In the genomic region with DNA sequence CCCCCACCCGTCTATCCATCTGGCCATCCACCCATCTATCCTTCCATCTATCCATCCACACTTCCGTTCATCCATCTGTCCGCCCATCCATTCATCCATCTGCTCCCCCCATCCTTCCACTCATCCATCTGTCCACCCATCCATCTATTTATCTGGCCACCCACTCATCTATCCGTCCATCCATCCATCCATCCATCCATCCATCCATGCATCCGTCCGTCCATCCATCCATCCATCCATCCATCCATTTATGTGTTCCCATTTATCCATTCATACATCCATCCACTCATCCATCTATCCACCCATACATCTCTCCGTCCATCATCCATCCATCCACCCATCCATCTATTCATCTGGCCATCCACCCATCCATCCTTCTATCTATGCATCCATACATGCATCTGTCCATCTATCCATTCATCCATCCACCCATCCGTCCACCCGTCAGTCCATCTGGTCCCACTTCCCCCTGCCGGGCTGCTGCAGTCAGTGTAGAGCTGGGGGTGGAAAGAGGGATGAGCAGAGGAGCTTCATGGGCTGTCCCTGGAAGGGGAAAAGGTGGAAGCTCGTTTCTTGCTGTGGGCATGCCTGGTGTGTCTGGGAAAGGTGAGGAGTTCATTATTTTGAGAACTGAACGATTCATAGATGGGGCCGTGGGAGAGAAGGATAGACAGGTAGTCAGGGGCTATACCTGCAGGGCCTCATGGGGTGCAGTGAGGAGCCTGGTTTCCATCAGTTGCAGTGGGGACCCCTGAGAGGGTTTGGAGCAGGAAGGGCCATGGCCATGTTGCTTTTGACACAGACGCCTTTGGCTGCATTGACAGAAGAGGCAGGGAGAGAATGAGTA, we compare ENCODE assay signal across 10 cellular contexts. TPM values are rescaled to one million over a fixed set of nuclear protein-coding genes. Genes with fewer than 3 reads are reported as not detected.
DNase-seq lines count a peak whose midpoint lies in the region; ATAC-seq and TF ChIP-seq lines count a peak whose summit lies in the region.
"Had no signal": no experiment of that assay in that cellular context is flagged by ENCODE, and none has a peak within 500 bp of the region (broad histone marks: within the 10 kb centered on the region; RNA-seq: fewer than 3 reads in every experiment).

No MANE protein-coding gene starts in this region.

- no peaks in the 10 kb centered on the region for H3K9me3 Mint-ChIP-seq in T-cell

- no peaks in the 10 kb centered on the region for H3K27me3 Mint-ChIP-seq in T-cell

- POLR2A ChIA-PET in T-cell (lab: Charles Lee): no interaction called here

- DNase-seq in GM06990 (ENCODE audit: extremely low read depth, insufficient read length) (no peak), T-cell (no peak), fibroblast of the aortic adventitia (ENCODE audit: low read depth) (no peak), retinal pigment epithelial cell (ENCODE audit: low read depth) (no peak)

- H3K27me3 ChIP-seq in GM06990 (replicated peaks; ENCODE audit: control insufficient read depth, insufficient read depth, low read length): no peaks in the 10 kb centered on the region

- H3K4me3 Mint-ChIP-seq in T-cell: peak overlapping the region; percentile 50 to 84 (median 56)

- CTCF ChIA-PET in T-cell (lab: Charles Lee): no interaction called here

- peaks cover 31 to 41% (median 38%) of the 10 kb centered on the region in 3 donors for H3K4me1 Mint-ChIP-seq in T-cell

- no peak for ATAC-seq in T-cell (replicated peaks in 1 of 4)
- ATAC-seq in HG02938 (IDR thresholded peaks at IDR 0.05; ENCODE audit: unreplicated experiment): no peak
- no peak for ATAC-seq in HG02840 (IDR thresholded peaks at IDR 0.05; ENCODE audit: low FRiP score, unreplicated experiment)
- no peak for ATAC-seq in GM21529 (IDR thresholded peaks at IDR 0.05; ENCODE audit: unreplicated experiment)
- no peak for ATAC-seq in HG03432 (IDR thresholded peaks at IDR 0.05; ENCODE audit: unreplicated experiment)

- H3K36me3 ChIP-seq in GM06990 (ENCODE audit: control insufficient read depth, insufficient read depth, low read length): peaks cover 4% of the 10 kb centered on the region

- TF ChIP-seq CTCF in GM06990 (IDR thresholded peaks at IDR 0.05; ENCODE audit: insufficient read depth, low read length, poor library complexity, severe bottlenecking) (no peak), fibroblast of the aortic adventitia (IDR thresholded peaks at IDR 0.05; ENCODE audit: insufficient read depth, low read length) (no peak), retinal pigment epithelial cell (conservative IDR thresholded peaks at IDR 0.05; ENCODE audit: low read depth, low read length) (no peak)

- H3K4me3 ChIP-seq in GM06990 (replicated peaks; ENCODE audit: low read depth, low read length): peak overlapping the region; percentile 62
- H3K4me3 ChIP-seq in fibroblast of the aortic adventitia (ENCODE audit: low read depth, low read length): peak overlapping the region; percentile 94
- peak overlapping the region; percentile 97 for H3K4me3 ChIP-seq in retinal pigment epithelial cell (ENCODE audit: low read length)

- H3K27ac Mint-ChIP-seq in T-cell: peak overlapping the region; percentile 52 to 64

- H3K36me3 Mint-ChIP-seq in T-cell: no peaks in the 10 kb centered on the region

RNA-seq across cellular contexts. Expression of a gene that starts 0.8 kb away (rescaled TPM):
- total RNA-seq in T-cell (1 to 10 TPM; 3.2 to 6.1 (median 4.4) TPM), fibroblast of the aortic adventitia (ENCODE audit: low replicate concordance) (10.8 and 17.2 TPM in 2 replicates)

RNA-seq across cellular contexts. Expression of a gene that starts 1.4 kb away (rescaled TPM):
- total RNA-seq in T-cell: 10 to 100 TPM; 29.3 to 64.5 (median 57.0) TPM
- total RNA-seq in fibroblast of the aortic adventitia (ENCODE audit: low replicate concordance): 15.4 and 31.1 TPM in 2 replicates

RNA-seq across cellular contexts. Expression of a gene that starts 8.4 kb away (rescaled TPM):
- 1,000 to 10,000 TPM; 1,208 to 1,613 (median 1,528) TPM for total RNA-seq in T-cell
- 87.7 and 296 TPM in 2 replicates for total RNA-seq in fibroblast of the aortic adventitia (ENCODE audit: low replicate concordance)

RNA-seq across cellular contexts. Expression of a gene that starts 38.3 kb away (rescaled TPM):
- 10 to 100 TPM; 70.0 to 83.9 (median 81.8) TPM for total RNA-seq in T-cell
- 80.3 and 130 TPM in 2 replicates for total RNA-seq in fibroblast of the aortic adventitia (ENCODE audit: low replicate concordance)

RNA-seq across cellular contexts. Expression of a gene that starts 38.8 kb away (rescaled TPM):
- total RNA-seq in T-cell (not detected), fibroblast of the aortic adventitia (ENCODE audit: low replicate concordance) (not detected in 2 replicates)
- total RNA-seq: LHCN-M2, pulmonary artery endothelial cell had no signal
